8 cellular contexts compared by ENCODE assay signal in genomic region chr17:2064980-2065785, GRCh38. TPM values are rescaled to one million over a fixed set of nuclear protein-coding genes. Genes with fewer than 3 reads are reported as not detected.
DNase-seq lines count a peak whose midpoint lies in the region; ATAC-seq and TF ChIP-seq lines count a peak whose summit lies in the region.

No MANE protein-coding gene starts in this region.

- no peaks in the 10 kb centered on the region for H3K9me3 ChIP-seq in HCT116 (ENCODE audit: control insufficient read depth in 1 of 2, insufficient read depth in 1 of 2, low read depth in 1 of 2, low read length in 2 of 2)
- H3K9me3 ChIP-seq in esophagus muscularis mucosa = no peaks in the 10 kb centered on the region
- no peaks in the 10 kb centered on the region for H3K9me3 ChIP-seq in psoas muscle

- DNase-seq in AG09309 (ENCODE audit: low read depth) (no peak), HCT116 (ENCODE audit: low read depth, low spot score) (no peak), esophagus muscularis mucosa (ENCODE audit: extremely low spot score) (no peak), psoas muscle (peak; percentile 64 to 83), COLO829 (ENCODE audit: low spot score) (no peak), NCI-H146 (lab: John Stamatoyannopoulos, UW) (no peak)
- peak; percentile 87 for DNase-seq in activated CD4-positive, alpha-beta T cell treated with anti-CD3 and anti-CD28 coated beads for 48 hours

- no peaks in the 10 kb centered on the region for H3K9me2 ChIP-seq in HCT116 (ENCODE audit: insufficient read depth)

- no peak overlapping the region for H3K4me3 ChIP-seq in AG09309 (ENCODE audit: control insufficient read depth, low read depth, low read length)
- no peak overlapping the region for H3K4me3 ChIP-seq in HCT116 (replicated peaks in 1 of 2; ENCODE audit: low read depth in 1 of 2, low read length in 2 of 2)
- H3K4me3 ChIP-seq in esophagus muscularis mucosa = no peak overlapping the region
- no peak overlapping the region for H3K4me3 ChIP-seq in psoas muscle

- no peaks in the 10 kb centered on the region for H4K20me1 ChIP-seq in HCT116 (ENCODE audit: insufficient read depth)

- BruUV-seq in HCT116 (replicated peaks; lab: Mats Ljungman, UMichigan) = no TSS peak

- RAD21 ChIA-PET in HCT116 (lab: Charles Lee; ENCODE audit: low non-redundant PET in 1 of 2, low total read pairs in 2 of 2, uncharacterized antibody in 2 of 2, unreplicated experiment in 2 of 2) = no interaction called here

- no peak overlapping the region for H3K9ac ChIP-seq in HCT116 (ENCODE audit: low read length)

- CTCF ChIA-PET in HCT116 (lab: Charles Lee) = interaction anchor here (1.1 to 2.6 kb wide), 2 partner anchors 10 to 180 kb away, joined by 3 to 12 read pairs; partner anchors contain the start of gene HIC1

- TF ChIP-seq CTCF in AG09309 (IDR thresholded peaks at IDR 0.05; ENCODE audit: control insufficient read depth, insufficient read depth, low read depth, low read length, missing control alignments) (peak; percentile 65), HCT116 (IDR thresholded peaks at IDR 0.05 in 2 of 3, conservative IDR thresholded peaks at IDR 0.05 in 1 of 3; ENCODE audit: borderline replicate concordance in 1 of 3, insufficient read depth in 1 of 3, low read depth in 2 of 3, low read length in 2 of 3) (peak; percentile 40 to 60 (median 48); a peak in 5 of 6 replicates), esophagus muscularis mucosa (IDR thresholded peaks at IDR 0.05) (peak in 1 of 3 experiments; percentile 23), psoas muscle (IDR thresholded peaks at IDR 0.05) (no peak)

- TF ChIP-seq POLR2A in HCT116 (IDR thresholded peaks at IDR 0.05; ENCODE audit: borderline replicate concordance, extremely low read depth, insufficient read depth, insufficient read length) = no peak
- TF ChIP-seq POLR2A in esophagus muscularis mucosa (IDR thresholded peaks at IDR 0.05; ENCODE audit: low read depth) = no peak

- no peaks in the 10 kb centered on the region for H3K27me3 ChIP-seq in HCT116 (ENCODE audit: insufficient read depth, low read length)
- no peaks in the 10 kb centered on the region for H3K27me3 ChIP-seq in esophagus muscularis mucosa
- no peaks in the 10 kb centered on the region for H3K27me3 ChIP-seq in psoas muscle (ENCODE audit: insufficient read depth in 3 of 3, low read length in 2 of 3)

- TF ChIP-seq EP300 in esophagus muscularis mucosa (IDR thresholded peaks at IDR 0.05) = no peak

- peak; percentile 93 for ATAC-seq in HCT116
- peak; percentile 20 to 32 (median 28) for ATAC-seq in psoas muscle
- no peak for ATAC-seq in HG02981 (IDR thresholded peaks at IDR 0.05; ENCODE audit: unreplicated experiment)

- no peak overlapping the region for H2AFZ ChIP-seq in HCT116 (ENCODE audit: low read depth, low read length, poor library complexity, severe bottlenecking)

- POLR2A ChIA-PET in HCT116 (lab: Charles Lee) = no interaction called here

- no peaks in the 10 kb centered on the region for H3K79me2 ChIP-seq in HCT116 (ENCODE audit: insufficient read depth, low read length)

- H3K27ac ChIP-seq in HCT116 (ENCODE audit: low read depth, low read length) (no peak overlapping the region), esophagus muscularis mucosa (replicated peaks in 1 of 4) (peak overlapping the region; percentile 90 to 97 (median 92)), psoas muscle (peak overlapping the region; percentile 62)

- H3K4me1 ChIP-seq in HCT116 (ENCODE audit: control insufficient read depth in 1 of 2, insufficient read depth in 2 of 2, low read length in 2 of 2) (peaks cover 0 to 12% of the 10 kb centered on the region in 2 experiments; a peak in 3 of 4 replicates), esophagus muscularis mucosa (peaks cover 83 to 91% (median 90%) of the 10 kb centered on the region in 4 donors), psoas muscle (no peaks in the 10 kb centered on the region)

- intact Hi-C loops in HCT116 (cut with micrococcal nuclease) = no loop called here
- intact Hi-C loops in esophagus muscularis mucosa (cut with DNase I) = no loop called here
- intact Hi-C loops in psoas muscle (cut with DNase I) = no loop called here

- H3K4me2 ChIP-seq in HCT116 (ENCODE audit: low read length) = no peak overlapping the region

- 70% methylated on average over 12 of the region's 24 CpGs for WGBS in esophagus muscularis mucosa
- WGBS in psoas muscle, 3 donors = 77 to 80% (median 79%) methylated on average over 24 of the region's 24 CpGs

- H3K36me3 ChIP-seq in HCT116 (ENCODE audit: control insufficient read depth in 1 of 2, insufficient read depth in 2 of 2, low read length in 2 of 2) = no peaks in the 10 kb centered on the region
- peaks cover 0 to 42% (median 23%) of the 10 kb centered on the region in 4 donors for H3K36me3 ChIP-seq in esophagus muscularis mucosa
- H3K36me3 ChIP-seq in psoas muscle (ENCODE audit: insufficient read depth in 1 of 2, low read depth in 1 of 2) = peaks cover 0 to 56% of the 10 kb centered on the region in 2 donors

- TF ChIP-seq RAD21 in HCT116 (IDR thresholded peaks at IDR 0.05; ENCODE audit: low read depth) = peak; percentile 50

TF ChIP-seq in HCT116, 20 proteins besides CTCF, POLR2A, EP300 and RAD21:
- TF ChIP-seq EZH2phosphoT487 (IDR thresholded peaks at IDR 0.05; ENCODE audit: borderline replicate concordance) = no peak
TF ChIP-seq in HCT116: peak in this region for 0.

RNA-seq across cellular contexts. Expression of gene HIC1, which starts 10.3 kb away (rescaled TPM):
- total RNA-seq in HCT116 (2021; ENCODE audit: unreplicated experiment) (0.64 TPM), esophagus muscularis mucosa (10 to 100 TPM; 48.6 to 86.4 (median 54.9) TPM), psoas muscle (10 to 100 TPM in 1 of 4 donors, 1 to 10 TPM in 3; 4.3 to 12.6 (median 9.4) TPM)
- polyA plus RNA-seq in HCT116 (2012) = 0.21 and 0.52 TPM in 2 replicates
- 1 to 10 TPM; 2.0 to 3.5 (median 2.1) TPM for polyA plus RNA-seq in psoas muscle

RNA-seq across cellular contexts. Expression of gene OVCA2, which starts 23.4 kb away (rescaled TPM):
- total RNA-seq in HCT116 (2021; ENCODE audit: unreplicated experiment) (27.3 TPM), esophagus muscularis mucosa (10 to 100 TPM; 34.9 to 38.9 (median 38.0) TPM), psoas muscle (10 to 100 TPM; 10.1 to 23.0 (median 15.2) TPM)
- 20.7 and 32.4 TPM in 2 replicates for polyA plus RNA-seq in HCT116 (2012)
- polyA plus RNA-seq in psoas muscle = 10 to 100 TPM; 29.2 to 66.1 (median 33.4) TPM

RNA-seq across cellular contexts. Expression of gene DPH1, which starts 35.2 kb away (rescaled TPM):
- total RNA-seq in HCT116 (2021; ENCODE audit: unreplicated experiment) (47.2 TPM), esophagus muscularis mucosa (10 to 100 TPM; 27.4 to 41.8 (median 38.3) TPM), psoas muscle (10 to 100 TPM; 36.9 to 73.4 (median 45.5) TPM)
- polyA plus RNA-seq in HCT116 (2012) = 32.3 and 37.2 TPM in 2 replicates
- polyA plus RNA-seq in psoas muscle = 10 to 100 TPM; 13.5 to 51.9 (median 39.2) TPM

RNA-seq across cellular contexts. Expression of gene RTN4RL1, which starts 40.0 kb away (rescaled TPM):
- total RNA-seq in HCT116 (2021; ENCODE audit: unreplicated experiment) (3.7 TPM), esophagus muscularis mucosa (under 1 TPM; 0.50 to 0.86 (median 0.67) TPM), psoas muscle (1 to 10 TPM in 2 of 4 donors, under 1 TPM in 2; 0.65 to 1.7 (median 1.2) TPM)
- polyA plus RNA-seq in HCT116 (2012) = 1.5 and 1.7 TPM in 2 replicates
- polyA plus RNA-seq in psoas muscle = 1 to 10 TPM in 1 of 3 donors, under 1 TPM in 2; 0.44 to 1.8 (median 0.70) TPM

Comparison
In these comparisons a context has a peak if more than half of its experiments do, and no peak if none do; other contexts are left out.
1. DNase-seq: peak in activated CD4-positive, alpha-beta T cell treated with anti-CD3 and anti-CD28 coated beads for 48 hours (single experiment) and psoas muscle (2 of 2); none in AG09309 (single experiment), HCT116 (single experiment), esophagus muscularis mucosa (single experiment), COLO829 (single experiment) and NCI-H146 (single experiment).